1 cellular context compared by ENCODE assay signal in genomic region chr11:57667715-57668466, GRCh38.
TF ChIP-seq lines count a peak whose summit lies in the region.

A gene with protein sequence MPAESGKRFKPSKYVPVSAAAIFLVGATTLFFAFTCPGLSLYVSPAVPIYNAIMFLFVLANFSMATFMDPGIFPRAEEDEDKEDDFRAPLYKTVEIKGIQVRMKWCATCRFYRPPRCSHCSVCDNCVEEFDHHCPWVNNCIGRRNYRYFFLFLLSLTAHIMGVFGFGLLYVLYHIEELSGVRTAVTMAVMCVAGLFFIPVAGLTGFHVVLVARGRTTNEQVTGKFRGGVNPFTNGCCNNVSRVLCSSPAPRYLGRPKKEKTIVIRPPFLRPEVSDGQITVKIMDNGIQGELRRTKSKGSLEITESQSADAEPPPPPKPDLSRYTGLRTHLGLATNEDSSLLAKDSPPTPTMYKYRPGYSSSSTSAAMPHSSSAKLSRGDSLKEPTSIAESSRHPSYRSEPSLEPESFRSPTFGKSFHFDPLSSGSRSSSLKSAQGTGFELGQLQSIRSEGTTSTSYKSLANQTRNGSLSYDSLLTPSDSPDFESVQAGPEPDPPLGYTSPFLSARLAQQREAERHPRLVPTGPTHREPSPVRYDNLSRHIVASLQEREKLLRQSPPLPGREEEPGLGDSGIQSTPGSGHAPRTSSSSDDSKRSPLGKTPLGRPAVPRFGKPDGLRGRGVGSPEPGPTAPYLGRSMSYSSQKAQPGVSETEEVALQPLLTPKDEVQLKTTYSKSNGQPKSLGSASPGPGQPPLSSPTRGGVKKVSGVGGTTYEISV (plus strand): TSS chr11:57668114. CDS start chr11:57673091, 4,977 bp downstream.

TF ChIP-seq in K562, 482 proteins besides CTCF, POLR2A, EP300 and RAD21 (continued from another document and continues in another):
- no peak for TF ChIP-seq ZNF280A (IDR thresholded peaks at IDR 0.05; ENCODE audit: low read depth, partially characterized antibody)
- no peak for TF ChIP-seq ZSCAN32 (CRISPR knock-in tag; IDR thresholded peaks at IDR 0.05)
- no peak for TF ChIP-seq NFE2L1 (tag; IDR thresholded peaks at IDR 0.05; ENCODE audit: borderline replicate concordance, low read depth)
- TF ChIP-seq, protein P1, sequence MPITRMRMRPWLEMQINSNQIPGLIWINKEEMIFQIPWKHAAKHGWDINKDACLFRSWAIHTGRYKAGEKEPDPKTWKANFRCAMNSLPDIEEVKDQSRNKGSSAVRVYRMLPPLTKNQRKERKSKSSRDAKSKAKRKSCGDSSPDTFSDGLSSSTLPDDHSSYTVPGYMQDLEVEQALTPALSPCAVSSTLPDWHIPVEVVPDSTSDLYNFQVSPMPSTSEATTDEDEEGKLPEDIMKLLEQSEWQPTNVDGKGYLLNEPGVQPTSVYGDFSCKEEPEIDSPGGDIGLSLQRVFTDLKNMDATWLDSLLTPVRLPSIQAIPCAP (CRISPR knock-in tag; IDR thresholded peaks at IDR 0.05; ENCODE audit: borderline replicate concordance) = no peak
- TF ChIP-seq ILK (tag; IDR thresholded peaks at IDR 0.05; ENCODE audit: borderline replicate concordance, low read depth) = no peak
- no peak for TF ChIP-seq SMARCC2 (IDR thresholded peaks at IDR 0.05; ENCODE audit: low read depth)
- no peak for TF ChIP-seq CREBBP (IDR thresholded peaks at IDR 0.05; ENCODE audit: low read depth, low read length)
- TF ChIP-seq ATF7 (IDR thresholded peaks at IDR 0.05) = no peak; the same call in 1 of the 2 replicates
- no peak for TF ChIP-seq BRD9 (IDR thresholded peaks at IDR 0.05; ENCODE audit: low read depth, partially characterized antibody)
- TF ChIP-seq KDM2B (CRISPR knock-in tag; IDR thresholded peaks at IDR 0.05) = no peak
- TF ChIP-seq CBX2 (IDR thresholded peaks at IDR 0.05; ENCODE audit: insufficient read depth, low read length, poor library complexity, severe bottlenecking) = no peak
- TF ChIP-seq GTF2B (IDR thresholded peaks at IDR 0.05; ENCODE audit: extremely low read depth, insufficient read length) = no peak
- no peak for TF ChIP-seq PREB (CRISPR knock-in tag; IDR thresholded peaks at IDR 0.05)
- TF ChIP-seq ZNF507 (tag; conservative IDR thresholded peaks at IDR 0.05) = no peak
- TF ChIP-seq LCOR (CRISPR knock-in tag; IDR thresholded peaks at IDR 0.05) = no peak
- TF ChIP-seq, protein P2, sequence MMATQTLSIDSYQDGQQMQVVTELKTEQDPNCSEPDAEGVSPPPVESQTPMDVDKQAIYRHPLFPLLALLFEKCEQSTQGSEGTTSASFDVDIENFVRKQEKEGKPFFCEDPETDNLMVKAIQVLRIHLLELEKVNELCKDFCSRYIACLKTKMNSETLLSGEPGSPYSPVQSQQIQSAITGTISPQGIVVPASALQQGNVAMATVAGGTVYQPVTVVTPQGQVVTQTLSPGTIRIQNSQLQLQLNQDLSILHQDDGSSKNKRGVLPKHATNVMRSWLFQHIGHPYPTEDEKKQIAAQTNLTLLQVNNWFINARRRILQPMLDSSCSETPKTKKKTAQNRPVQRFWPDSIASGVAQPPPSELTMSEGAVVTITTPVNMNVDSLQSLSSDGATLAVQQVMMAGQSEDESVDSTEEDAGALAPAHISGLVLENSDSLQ (IDR thresholded peaks at IDR 0.05) = no peak
- TF ChIP-seq JUN (IDR thresholded peaks at IDR 0.05; ENCODE audit: borderline replicate concordance, low read depth, low read length) = no peak
- TF ChIP-seq JUN (CRISPR knock-in tag; IDR thresholded peaks at IDR 0.05; ENCODE audit: borderline replicate concordance) = 0 out of 2 replicates have a peak, but pooled peaks have one; percentile 17
- TF ChIP-seq, protein P3, sequence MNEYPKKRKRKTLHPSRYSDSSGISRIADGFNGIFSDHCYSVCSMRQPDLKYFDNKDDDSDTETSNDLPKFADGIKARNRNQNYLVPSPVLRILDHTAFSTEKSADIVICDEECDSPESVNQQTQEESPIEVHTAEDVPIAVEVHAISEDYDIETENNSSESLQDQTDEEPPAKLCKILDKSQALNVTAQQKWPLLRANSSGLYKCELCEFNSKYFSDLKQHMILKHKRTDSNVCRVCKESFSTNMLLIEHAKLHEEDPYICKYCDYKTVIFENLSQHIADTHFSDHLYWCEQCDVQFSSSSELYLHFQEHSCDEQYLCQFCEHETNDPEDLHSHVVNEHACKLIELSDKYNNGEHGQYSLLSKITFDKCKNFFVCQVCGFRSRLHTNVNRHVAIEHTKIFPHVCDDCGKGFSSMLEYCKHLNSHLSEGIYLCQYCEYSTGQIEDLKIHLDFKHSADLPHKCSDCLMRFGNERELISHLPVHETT (CRISPR knock-in tag; conservative IDR thresholded peaks at IDR 0.05 in 1 of 2, IDR thresholded peaks at IDR 0.05 in 1 of 2) = peak in 1 of 2 experiments; percentile 100; a peak in 2 of 4 replicates
- peak; percentile 87 for TF ChIP-seq SIN3B (IDR thresholded peaks at IDR 0.05; ENCODE audit: low read depth)
- no peak for TF ChIP-seq MAFF (IDR thresholded peaks at IDR 0.05; ENCODE audit: low read length)
- TF ChIP-seq ZBTB1 (CRISPR knock-in tag; IDR thresholded peaks at IDR 0.05; ENCODE audit: borderline replicate concordance, low read depth) = peak; percentile 87
- TF ChIP-seq ZNF23 (CRISPR knock-in tag; IDR thresholded peaks at IDR 0.05) = no peak
- TF ChIP-seq CHCHD3 (CRISPR knock-in tag; IDR thresholded peaks at IDR 0.05) = peak; percentile 40; the same call in 1 of the 2 replicates
- TF ChIP-seq BACH1 (tag; IDR thresholded peaks at IDR 0.05) = peak; percentile 16; the same call in 1 of the 2 replicates
- TF ChIP-seq, protein P4, sequence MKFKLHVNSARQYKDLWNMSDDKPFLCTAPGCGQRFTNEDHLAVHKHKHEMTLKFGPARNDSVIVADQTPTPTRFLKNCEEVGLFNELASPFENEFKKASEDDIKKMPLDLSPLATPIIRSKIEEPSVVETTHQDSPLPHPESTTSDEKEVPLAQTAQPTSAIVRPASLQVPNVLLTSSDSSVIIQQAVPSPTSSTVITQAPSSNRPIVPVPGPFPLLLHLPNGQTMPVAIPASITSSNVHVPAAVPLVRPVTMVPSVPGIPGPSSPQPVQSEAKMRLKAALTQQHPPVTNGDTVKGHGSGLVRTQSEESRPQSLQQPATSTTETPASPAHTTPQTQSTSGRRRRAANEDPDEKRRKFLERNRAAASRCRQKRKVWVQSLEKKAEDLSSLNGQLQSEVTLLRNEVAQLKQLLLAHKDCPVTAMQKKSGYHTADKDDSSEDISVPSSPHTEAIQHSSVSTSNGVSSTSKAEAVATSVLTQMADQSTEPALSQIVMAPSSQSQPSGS (CRISPR knock-in tag; IDR thresholded peaks at IDR 0.05) = no peak
- TF ChIP-seq NCOA6 (IDR thresholded peaks at IDR 0.05) = peak; percentile 90; the same call in 1 of the 2 replicates
- peak; percentile 75; the same call in 1 of the 2 replicates for TF ChIP-seq EP400 (IDR thresholded peaks at IDR 0.05)
- no peak for TF ChIP-seq ESRRB (CRISPR knock-in tag; IDR thresholded peaks at IDR 0.05; ENCODE audit: borderline replicate concordance)
- TF ChIP-seq OTX1 (CRISPR knock-in tag; IDR thresholded peaks at IDR 0.05) = 0 out of 2 replicates have a peak, but pooled peaks have one; percentile 41
- no peak for TF ChIP-seq ZNF699 (CRISPR knock-in tag; IDR thresholded peaks at IDR 0.05; ENCODE audit: insufficient replicate concordance)
- TF ChIP-seq MXI1 (IDR thresholded peaks at IDR 0.05; ENCODE audit: low read depth, low read length) = no peak
- no peak for TF ChIP-seq SMAD2 (IDR thresholded peaks at IDR 0.05; ENCODE audit: low read depth, low read length)
- no peak for TF ChIP-seq MTA1 (IDR thresholded peaks at IDR 0.05; ENCODE audit: borderline replicate concordance)
- no peak for TF ChIP-seq ZNF121 (CRISPR knock-in tag; conservative IDR thresholded peaks at IDR 0.05)
- no peak for TF ChIP-seq NR2C1 (IDR thresholded peaks at IDR 0.05)
- TF ChIP-seq NR2C1 (tag; IDR thresholded peaks at IDR 0.05) = peak; percentile 57; the same call in 1 of the 2 replicates
- no peak for TF ChIP-seq TSC22D4 (tag; IDR thresholded peaks at IDR 0.05)
- no peak for TF ChIP-seq NEUROD1 (IDR thresholded peaks at IDR 0.05; ENCODE audit: borderline replicate concordance, low read depth, low read length, partially characterized antibody)
- TF ChIP-seq RHOXF2B (CRISPR knock-in tag; conservative IDR thresholded peaks at IDR 0.05) = no peak
- no peak for TF ChIP-seq BMI1 (IDR thresholded peaks at IDR 0.05; ENCODE audit: low read length)
- peak; percentile 87 for TF ChIP-seq NR2C2 (CRISPR knock-in tag; IDR thresholded peaks at IDR 0.05)
- peak; percentile 94 for TF ChIP-seq NR2C2 (tag; IDR thresholded peaks at IDR 0.05)
- TF ChIP-seq, protein P5, sequence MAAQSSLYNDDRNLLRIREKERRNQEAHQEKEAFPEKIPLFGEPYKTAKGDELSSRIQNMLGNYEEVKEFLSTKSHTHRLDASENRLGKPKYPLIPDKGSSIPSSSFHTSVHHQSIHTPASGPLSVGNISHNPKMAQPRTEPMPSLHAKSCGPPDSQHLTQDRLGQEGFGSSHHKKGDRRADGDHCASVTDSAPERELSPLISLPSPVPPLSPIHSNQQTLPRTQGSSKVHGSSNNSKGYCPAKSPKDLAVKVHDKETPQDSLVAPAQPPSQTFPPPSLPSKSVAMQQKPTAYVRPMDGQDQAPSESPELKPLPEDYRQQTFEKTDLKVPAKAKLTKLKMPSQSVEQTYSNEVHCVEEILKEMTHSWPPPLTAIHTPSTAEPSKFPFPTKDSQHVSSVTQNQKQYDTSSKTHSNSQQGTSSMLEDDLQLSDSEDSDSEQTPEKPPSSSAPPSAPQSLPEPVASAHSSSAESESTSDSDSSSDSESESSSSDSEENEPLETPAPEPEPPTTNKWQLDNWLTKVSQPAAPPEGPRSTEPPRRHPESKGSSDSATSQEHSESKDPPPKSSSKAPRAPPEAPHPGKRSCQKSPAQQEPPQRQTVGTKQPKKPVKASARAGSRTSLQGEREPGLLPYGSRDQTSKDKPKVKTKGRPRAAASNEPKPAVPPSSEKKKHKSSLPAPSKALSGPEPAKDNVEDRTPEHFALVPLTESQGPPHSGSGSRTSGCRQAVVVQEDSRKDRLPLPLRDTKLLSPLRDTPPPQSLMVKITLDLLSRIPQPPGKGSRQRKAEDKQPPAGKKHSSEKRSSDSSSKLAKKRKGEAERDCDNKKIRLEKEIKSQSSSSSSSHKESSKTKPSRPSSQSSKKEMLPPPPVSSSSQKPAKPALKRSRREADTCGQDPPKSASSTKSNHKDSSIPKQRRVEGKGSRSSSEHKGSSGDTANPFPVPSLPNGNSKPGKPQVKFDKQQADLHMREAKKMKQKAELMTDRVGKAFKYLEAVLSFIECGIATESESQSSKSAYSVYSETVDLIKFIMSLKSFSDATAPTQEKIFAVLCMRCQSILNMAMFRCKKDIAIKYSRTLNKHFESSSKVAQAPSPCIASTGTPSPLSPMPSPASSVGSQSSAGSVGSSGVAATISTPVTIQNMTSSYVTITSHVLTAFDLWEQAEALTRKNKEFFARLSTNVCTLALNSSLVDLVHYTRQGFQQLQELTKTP (IDR thresholded peaks at IDR 0.05; ENCODE audit: low read depth in 1 of 2, partially characterized antibody in 2 of 2) = no peak
- TF ChIP-seq, protein P6, sequence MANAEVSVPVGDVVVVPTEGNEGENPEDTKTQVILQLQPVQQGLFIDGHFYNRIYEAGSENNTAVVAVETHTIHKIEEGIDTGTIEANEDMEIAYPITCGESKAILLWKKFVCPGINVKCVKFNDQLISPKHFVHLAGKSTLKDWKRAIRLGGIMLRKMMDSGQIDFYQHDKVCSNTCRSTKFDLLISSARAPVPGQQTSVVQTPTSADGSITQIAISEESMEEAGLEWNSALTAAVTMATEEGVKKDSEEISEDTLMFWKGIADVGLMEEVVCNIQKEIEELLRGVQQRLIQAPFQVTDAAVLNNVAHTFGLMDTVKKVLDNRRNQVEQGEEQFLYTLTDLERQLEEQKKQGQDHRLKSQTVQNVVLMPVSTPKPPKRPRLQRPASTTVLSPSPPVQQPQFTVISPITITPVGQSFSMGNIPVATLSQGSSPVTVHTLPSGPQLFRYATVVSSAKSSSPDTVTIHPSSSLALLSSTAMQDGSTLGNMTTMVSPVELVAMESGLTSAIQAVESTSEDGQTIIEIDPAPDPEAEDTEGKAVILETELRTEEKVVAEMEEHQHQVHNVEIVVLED (CRISPR knock-in tag; IDR thresholded peaks at IDR 0.05) = peak; percentile 97
- no peak for TF ChIP-seq ZNF212 (CRISPR knock-in tag; IDR thresholded peaks at IDR 0.05)
